18 cellular contexts compared by ENCODE assay signal in genomic region chr4:57905965-57906364, GRCh38.
A peak's percentile ranks its signal among the peaks of the same experiment; 100 is the strongest.
DNase-seq lines count a peak whose midpoint lies in the region; ATAC-seq and TF ChIP-seq lines count a peak whose summit lies in the region.
"Had no signal": no experiment of that assay in that cellular context is flagged by ENCODE, and none has a peak within 500 bp of the region (broad histone marks: within the 10 kb centered on the region; RNA-seq: fewer than 3 reads in every experiment).

No MANE protein-coding gene starts in this region.

- no peak overlapping the region for H3K4me2 ChIP-seq in trophoblast cell (ENCODE audit: low read length)
- H3K4me2 ChIP-seq: BLaER1 treated with 17β-estradiol and CSF1 and Interleukin-3, amounts not matched to agents 10 nM and 100 nM had no signal

- H3K4ac ChIP-seq in trophoblast cell (ENCODE audit: low read depth, low read length) = no peak overlapping the region

- no peak overlapping the region for H2BK5ac ChIP-seq in trophoblast cell (ENCODE audit: low read depth, low read length, poor library complexity)

- H3K9me3 ChIP-seq in trophoblast cell (ENCODE audit: insufficient read depth, low read depth, low read length) (no peaks in the 10 kb centered on the region), Peyer's patch (no peaks in the 10 kb centered on the region)
- H3K9me3 ChIP-seq: BLaER1 treated with 17β-estradiol and CSF1 and Interleukin-3, amounts not matched to agents 10 nM and 100 nM; HAP-1 had no signal

- H2BK12ac ChIP-seq in trophoblast cell (ENCODE audit: low read length) = no peak overlapping the region

- TF ChIP-seq POLR2A in Peyer's patch (IDR thresholded peaks at IDR 0.05) = no peak

- no peak overlapping the region for H3K18ac ChIP-seq in trophoblast cell (ENCODE audit: low read length)

- H3K9ac ChIP-seq in trophoblast cell (ENCODE audit: low read length) = no peak overlapping the region
- H3K9ac ChIP-seq: BLaER1 treated with 17β-estradiol and CSF1 and Interleukin-3, amounts not matched to agents 10 nM and 100 nM; GM23248 had no signal

- POLR2A ChIA-PET in RWPE1 (lab: Yijun Ruan, JAX; ENCODE audit: low non-redundant PET) = no interaction called here

- no peak overlapping the region for H3K4me3 ChIP-seq in trophoblast cell (ENCODE audit: low read depth, low read length)
- no peak overlapping the region for H3K4me3 ChIP-seq in Peyer's patch
- H3K4me3 ChIP-seq: BLaER1 treated with 17β-estradiol and CSF1 and Interleukin-3, amounts not matched to agents 10 nM and 100 nM; GM23248; HAP-1 had no signal

- H4K8ac ChIP-seq in trophoblast cell (ENCODE audit: low read depth, low read length) = no peak overlapping the region

- H3K23ac ChIP-seq in trophoblast cell (ENCODE audit: low read length) = no peak overlapping the region

- peak; percentile 69 for ATAC-seq in foreskin keratinocyte
- ATAC-seq in HG02885 (IDR thresholded peaks at IDR 0.05; ENCODE audit: poor library complexity, unreplicated experiment) = no peak
- ATAC-seq in HG02571 (IDR thresholded peaks at IDR 0.05; ENCODE audit: unreplicated experiment) = no peak
- ATAC-seq: CD8-positive, alpha-beta T cell had no signal

- no peak overlapping the region for H4K12ac ChIP-seq in trophoblast cell (ENCODE audit: low read depth, low read length)

- CTCF ChIA-PET in RWPE1 (lab: Yijun Ruan, JAX) = interaction anchor here (0.6 kb wide), 1 partner anchor 278 kb away, joined by 9 read pairs; no protein-coding TSS in a partner anchor

- DNase-seq in HPDE6-E6E7 (ENCODE audit: extremely low spot score) (peak; percentile 1), RWPE1 (ENCODE audit: low spot score) (peak; percentile 4), foreskin keratinocyte (peak; percentile 56 to 76), trophoblast cell (peak; percentile 88 to 97), Peyer's patch (no peak)
- DNase-seq: 8988T; CD8-positive, alpha-beta T cell; COR-L47; DMS 273 treated with DMSO at 0.1 percent for 48 hours; DMS79; GDM1; GM23248; IMR-90 had no signal

- no peak overlapping the region for H3K14ac ChIP-seq in trophoblast cell (ENCODE audit: low read length)

- H3K36me3 ChIP-seq in trophoblast cell (ENCODE audit: control insufficient read depth in 1 of 2, insufficient read depth in 2 of 2, low read length in 2 of 2) (no peaks in the 10 kb centered on the region), Peyer's patch (no peaks in the 10 kb centered on the region)
- H3K36me3 ChIP-seq: BLaER1 treated with 17β-estradiol and CSF1 and Interleukin-3, amounts not matched to agents 10 nM and 100 nM; HAP-1 had no signal

- H3K4me1 ChIP-seq in foreskin keratinocyte = no peaks in the 10 kb centered on the region
- H3K4me1 ChIP-seq in trophoblast cell (ENCODE audit: control insufficient read depth in 1 of 2, insufficient read depth in 2 of 2, low read length in 2 of 2) = no peaks in the 10 kb centered on the region
- H3K4me1 ChIP-seq in Peyer's patch = no peaks in the 10 kb centered on the region
- H3K4me1 ChIP-seq: HAP-1 had no signal

- H3K79me1 ChIP-seq in trophoblast cell (ENCODE audit: low read length) = no peaks in the 10 kb centered on the region

- no peak overlapping the region for H4K91ac ChIP-seq in trophoblast cell (ENCODE audit: low read depth, low read length)

- WGBS in trophoblast cell (ENCODE audit: extremely low coverage, insufficient coverage, insufficient read length) = no CpG with 5 or more reads among the region's 3 CpGs

- H3K27ac ChIP-seq in RWPE1 (no peak overlapping the region), foreskin keratinocyte (no peak overlapping the region), trophoblast cell (ENCODE audit: low read depth, low read length) (no peak overlapping the region), Peyer's patch (no peak overlapping the region)
- H3K27ac ChIP-seq: BLaER1 treated with 17β-estradiol and CSF1 and Interleukin-3, amounts not matched to agents 10 nM and 100 nM; GM23248; HL-60 had no signal

- H3K27me3 ChIP-seq in foreskin keratinocyte = no peaks in the 10 kb centered on the region
- no peaks in the 10 kb centered on the region for H3K27me3 ChIP-seq in trophoblast cell (ENCODE audit: insufficient read depth, low read length)
- H3K27me3 ChIP-seq in Peyer's patch = no peaks in the 10 kb centered on the region
- H3K27me3 ChIP-seq: BLaER1 treated with 17β-estradiol and CSF1 and Interleukin-3, amounts not matched to agents 10 nM and 100 nM had no signal

- TF ChIP-seq CTCF in RWPE1 (conservative IDR thresholded peaks at IDR 0.05; ENCODE audit: low read depth) = no peak
- TF ChIP-seq CTCF in foreskin keratinocyte (conservative IDR thresholded peaks at IDR 0.05) = no peak
- TF ChIP-seq CTCF in Peyer's patch (IDR thresholded peaks at IDR 0.05) = no peak

- H3K79me2 ChIP-seq in trophoblast cell (ENCODE audit: control insufficient read depth, insufficient read depth, low read length, poor library complexity) = no peaks in the 10 kb centered on the region

- H2AK5ac ChIP-seq in trophoblast cell (ENCODE audit: low read length) = no peak overlapping the region

- H2BK120ac ChIP-seq in trophoblast cell (ENCODE audit: insufficient read depth, low read length, poor library complexity) = no peak overlapping the region

- no peak overlapping the region for H2AFZ ChIP-seq in trophoblast cell (ENCODE audit: insufficient read depth, low read length, poor library complexity)
- H2AFZ ChIP-seq: GM23248 had no signal

Comparison
In these comparisons a context has a peak if more than half of its experiments do, and no peak if none do; other contexts are left out.
1. DNase-seq: peak in HPDE6-E6E7 (single experiment), RWPE1 (single experiment), foreskin keratinocyte (2 of 2) and trophoblast cell (2 of 2); none in Peyer's patch (0 of 3).